34 cellular contexts compared by ENCODE assay signal in the genomic region with DNA sequence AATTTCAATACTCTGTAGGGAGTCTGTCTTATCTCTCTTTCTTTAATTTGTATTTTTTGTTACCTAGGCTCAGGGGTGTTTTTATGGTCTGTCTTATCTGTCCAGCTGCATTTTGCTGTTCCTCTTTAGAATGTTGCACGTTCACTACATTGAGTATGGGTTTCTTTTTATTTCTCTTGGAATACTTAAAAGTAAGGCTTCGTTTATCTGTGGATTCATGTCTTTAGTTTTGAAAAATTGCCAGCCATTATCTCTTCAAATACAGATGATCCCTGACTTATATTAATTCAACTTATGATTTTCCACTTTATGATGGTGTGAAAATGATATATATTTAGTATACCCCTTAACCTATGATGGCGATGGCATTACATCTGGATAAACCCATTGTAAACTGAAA.
"Had no signal": no experiment of that assay in that cellular context is flagged by ENCODE, and none has a peak within 500 bp of the region (broad histone marks: within the 10 kb centered on the region; RNA-seq: fewer than 3 reads in every experiment).

No MANE protein-coding gene starts in this region.

- H3K9me3 ChIP-seq: MG63 had no signal

- DNase-seq: Karpas-422, Kasumi-1, MG63, MM.1S, MV-4-11, NCI-H1048, NCI-H1092, NCI-H1092 treated with DMSO at 0.1 percent for 48 hours, NCI-H1105, NCI-H1105 treated with DMSO at 0.1 percent for 48 hours, NCI-H1417, NCI-H1417 treated with DMSO at 0.1 percent for 48 hours, NCI-H1436, NCI-H1436 treated with DMSO at 0.1 percent for 48 hours, NCI-H146, NCI-H1694, NCI-H1694 treated with DMSO at 0.1 percent for 48 hours, NCI-H187, NCI-H187 treated with DMSO at 0.1 percent for 48 hours, NCI-H1930, NCI-H2029, NCI-H2029 treated with DMSO at 0.1 percent for 48 hours, NCI-H2081, NCI-H2081 treated with DMSO at 0.1 percent for 48 hours, NCI-H2107, NCI-H2171, NCI-H2171 treated with DMSO at 0.1 percent for 48 hours, NCI-H2227 treated with DMSO at 0.1 percent for 48 hours, NCI-H226, NCI-H345, NCI-H446, NCI-H446 treated with DMSO at 0.1 percent for 48 hours, NCI-H510A, NCI-H510A treated with DMSO at 0.1 percent for 48 hours had no signal

- H3K4me3 ChIP-seq: MG63 had no signal

- H3K36me3 ChIP-seq: MG63 had no signal
